8 cellular contexts compared by ENCODE assay signal in genomic region chr12:121465921-121466799, GRCh38.
A peak's percentile ranks its signal among the peaks of the same experiment; 100 is the strongest.
DNase-seq lines count a peak whose midpoint lies in the region; ATAC-seq lines count a peak whose summit lies in the region.

No MANE protein-coding gene starts in this region.

- peak in 2 of 3 experiments; percentile 47 to 56 for DNase-seq in NCI-H1417 (lab: John Stamatoyannopoulos, UW)
- no peak for DNase-seq in NCI-H1417 treated with DMSO at 0.1 percent for 48 hours (lab: John Stamatoyannopoulos, UW)
- peak; percentile 31 for DNase-seq in NOMO-1 treated with dmso at 0.1 percent for 144 hours (lab: John Stamatoyannopoulos, UW; ENCODE audit: unreplicated experiment)
- DNase-seq in glomerular visceral epithelial cell (ENCODE audit: extremely low spot score) = peak; percentile 25
- no peak for DNase-seq in inferior parietal cortex (ENCODE audit: extremely low spot score)

- H3K36me3 Mint-ChIP-seq in activated T-helper 17 cell treated with anti-CD3 and anti-CD28 coated beads, Interleukin-2, amount 50 U/mL, for 72 hours (ENCODE audit: low read depth) = peaks cover 16% of the 10 kb centered on the region

- H3K4me2 ChIP-seq in skeletal muscle satellite cell (ENCODE audit: low read length) = peak overlapping the region; percentile 91

- peak; percentile 3 for ATAC-seq in HG02840 (IDR thresholded peaks at IDR 0.05; ENCODE audit: low FRiP score, unreplicated experiment)
- peak; percentile 5 for ATAC-seq in activated T-helper 17 cell treated with anti-CD3 and anti-CD28 coated beads, Interleukin-2, amount 50 U/mL, for 72 hours (replicated peaks)

- no peaks in the 10 kb centered on the region for H3K9me3 Mint-ChIP-seq in activated T-helper 17 cell treated with anti-CD3 and anti-CD28 coated beads, Interleukin-2, amount 50 U/mL, for 72 hours

- peak overlapping the region; percentile 89 for H3K27ac Mint-ChIP-seq in activated T-helper 17 cell treated with anti-CD3 and anti-CD28 coated beads, Interleukin-2, amount 50 U/mL, for 72 hours

- H3K4me1 ChIP-seq in skeletal muscle satellite cell (ENCODE audit: control insufficient read depth, insufficient read depth, low read length) = peaks cover 10% of the 10 kb centered on the region

- peak overlapping the region; percentile 73 for H3K4me3 ChIP-seq in skeletal muscle satellite cell (ENCODE audit: low read length)

- H3K9ac ChIP-seq in skeletal muscle satellite cell (ENCODE audit: low read depth, low read length) = peak overlapping the region; percentile 80

- peak overlapping the region; percentile 93 for H3K4me3 Mint-ChIP-seq in activated T-helper 17 cell treated with anti-CD3 and anti-CD28 coated beads, Interleukin-2, amount 50 U/mL, for 72 hours

- no peaks in the 10 kb centered on the region for H3K27me3 ChIP-seq in skeletal muscle satellite cell (ENCODE audit: control insufficient read depth, insufficient read depth, low read length)

- H3K4me1 Mint-ChIP-seq in activated T-helper 17 cell treated with anti-CD3 and anti-CD28 coated beads, Interleukin-2, amount 50 U/mL, for 72 hours = peaks cover 24% of the 10 kb centered on the region

- no peaks in the 10 kb centered on the region for H3K27me3 Mint-ChIP-seq in activated T-helper 17 cell treated with anti-CD3 and anti-CD28 coated beads, Interleukin-2, amount 50 U/mL, for 72 hours

- H3K9me3 ChIP-seq in skeletal muscle satellite cell (replicated peaks; ENCODE audit: low read length) = no peaks in the 10 kb centered on the region

- H3K36me3 ChIP-seq in skeletal muscle satellite cell (ENCODE audit: insufficient read depth, low read length) = no peaks in the 10 kb centered on the region

Comparison
In these comparisons a context has a peak if more than half of its experiments do, and no peak if none do; other contexts are left out.
1. DNase-seq: peak in NCI-H1417 (2 of 3), NOMO-1 treated with dmso at 0.1 percent for 144 hours (single experiment) and glomerular visceral epithelial cell (single experiment); none in NCI-H1417 treated with DMSO at 0.1 percent for 48 hours (single experiment) and inferior parietal cortex (single experiment).